Comparison of ENCODE assay signal across 23 cellular contexts in genomic region chr12:94284859-94285258, GRCh38.
DNase-seq lines count a peak whose midpoint lies in the region; ATAC-seq, FAIRE-seq and TF ChIP-seq lines count a peak whose summit lies in the region.
"Had no signal": no experiment of that assay in that cellular context is flagged by ENCODE, and none has a peak within 500 bp of the region (broad histone marks: within the 10 kb centered on the region; RNA-seq: fewer than 3 reads in every experiment).

No MANE protein-coding gene starts in this region.

- no peaks in the 10 kb centered on the region for H3K9me3 Mint-ChIP-seq in CD4-positive, alpha-beta memory T cell
- no peaks in the 10 kb centered on the region for H3K9me3 Mint-ChIP-seq in central memory CD8-positive, alpha-beta T cell
- H3K9me3 Mint-ChIP-seq in activated T-helper 2 cell treated with anti-CD3 and anti-CD28 coated beads, Interferon-gamma antibody, Interleukin-2, Interleukin-4, amounts not matched to agents 10 μg/mL and 5 μg/mL and 100 μg/mL, durations not matched to agents 14 hours and 24 hours and 36 hours = no peaks in the 10 kb centered on the region

- H3K27me3 ChIP-seq in CD4-positive, alpha-beta memory T cell (ENCODE audit: insufficient read depth, low read length) = no peaks in the 10 kb centered on the region

- no peak for TF ChIP-seq EP300 in A549 (IDR thresholded peaks at IDR 0.05)

- H3K36me3 Mint-ChIP-seq in CD4-positive, alpha-beta memory T cell = peaks cover 47 to 56% of the 10 kb centered on the region in 2 donors
- peaks cover 19% of the 10 kb centered on the region for H3K36me3 Mint-ChIP-seq in central memory CD8-positive, alpha-beta T cell (ENCODE audit: insufficient read depth)
- H3K36me3 Mint-ChIP-seq in activated T-helper 2 cell treated with anti-CD3 and anti-CD28 coated beads, Interferon-gamma antibody, Interleukin-2, Interleukin-4, amounts not matched to agents 10 μg/mL and 5 μg/mL and 100 μg/mL, durations not matched to agents 14 hours and 24 hours and 36 hours (ENCODE audit: low read depth) = peaks cover 52% of the 10 kb centered on the region

- H3K27ac ChIP-seq in A549 = no peak overlapping the region
- no peak overlapping the region for H3K27ac ChIP-seq in CD4-positive, alpha-beta memory T cell (ENCODE audit: low read depth, low read length)
- H3K27ac ChIP-seq: GM23248 had no signal

- ATAC-seq in A549 (peak; percentile 12 to 25; a peak in 1 of 6 replicates), HG02798 (IDR thresholded peaks at IDR 0.05; ENCODE audit: poor library complexity, unreplicated experiment) (no peak)
- ATAC-seq in central memory CD8-positive, alpha-beta T cell (replicated peaks; ENCODE audit: extremely low read depth, poor library complexity, severe bottlenecking) = no peak

- no peaks in the 10 kb centered on the region for H3K4me1 ChIP-seq in A549
- peaks cover 27% of the 10 kb centered on the region for H3K4me1 ChIP-seq in CD4-positive, alpha-beta memory T cell (ENCODE audit: insufficient read depth, low read length)
- H3K4me1 ChIP-seq: Caco-2 had no signal

- 51% methylated on average over 2 of the region's 2 CpGs for WGBS in A549 (ENCODE audit: missing lambda C conversion rate)

- H3K27ac Mint-ChIP-seq in CD4-positive, alpha-beta memory T cell = peak overlapping the region in 5 of 7 donors; percentile 36 to 84 (median 53)
- H3K27ac Mint-ChIP-seq in central memory CD8-positive, alpha-beta T cell (ENCODE audit: low read depth) = peak overlapping the region; percentile 14
- H3K27ac Mint-ChIP-seq in activated T-helper 2 cell treated with anti-CD3 and anti-CD28 coated beads, Interferon-gamma antibody, Interleukin-2, Interleukin-4, amounts not matched to agents 10 μg/mL and 5 μg/mL and 100 μg/mL, durations not matched to agents 14 hours and 24 hours and 36 hours = no peak overlapping the region

- DNase-seq in A549 (ENCODE audit: low read depth in 1 of 2, low spot score in 1 of 2) = no peak
- no peak for DNase-seq in CD4-positive, alpha-beta memory T cell
- DNase-seq in central memory CD8-positive, alpha-beta T cell (ENCODE audit: low spot score in 2 of 2) = no peak
- DNase-seq in NCI-H1930 (lab: John Stamatoyannopoulos, UW) = no peak
- DNase-seq in NCI-H187 (lab: John Stamatoyannopoulos, UW) = no peak
- no peak for DNase-seq in activated T-helper 2 cell treated with anti-CD3 and anti-CD28 coated beads, Interferon-gamma antibody, Interleukin-2, Interleukin-4, amounts not matched to agents 10 μg/mL and 5 μg/mL and 100 μg/mL, durations not matched to agents 14 hours and 24 hours and 36 hours (ENCODE audit: low spot score)
- DNase-seq: AML-193; Caco-2; DMS153; GDM1; GM23248; HCEC 1CT; NCI-H1092 treated with DMSO at 0.1 percent for 48 hours; NCI-H146; NCI-H748 treated with DMSO at 0.1 percent for 48 hours; NK-92 treated with Interleukin-12 subunit alpha and Interleukin-12 subunit beta, amount 100 ng/mL, for 24 hours; RPMI8226; SIG-M5 had no signal

- peaks cover 7% of the 10 kb centered on the region for H3K36me3 ChIP-seq in CD4-positive, alpha-beta memory T cell (ENCODE audit: insufficient read depth, low read length)

- CTCF ChIA-PET in A549 (lab: Yijun Ruan, JAX) = interaction anchor here (1.0 kb wide), 1 partner anchor 19 kb away, joined by 3 read pairs; no protein-coding TSS in a partner anchor
- CTCF ChIA-PET in CD4-positive, alpha-beta memory T cell (lab: Charles Lee; ENCODE audit: partially characterized antibody) = no interaction called here

- POLR2A ChIA-PET in A549 (lab: Yijun Ruan, JAX) = no interaction called here
- POLR2A ChIA-PET in CD4-positive, alpha-beta memory T cell (lab: Charles Lee; ENCODE audit: partially characterized antibody) = interaction anchor here (1.4 to 5.1 kb wide), 2 partner anchors 22 to 136 kb away, joined by 4 to 35 read pairs; partner anchors contain the start of gene PLXNC1

- FAIRE-seq in A549 (lab: Jason Lieb, UNC) = no peak
- FAIRE-seq: GM19239, HTR-8/SVneo had no signal

- H3K4me2 ChIP-seq in A549 = no peak overlapping the region

- H3K4me3 ChIP-seq in A549 = no peak overlapping the region
- no peak overlapping the region for H3K4me3 ChIP-seq in CD4-positive, alpha-beta memory T cell (ENCODE audit: low read length in 2 of 2)
- H3K4me3 ChIP-seq: GM23248 had no signal

- TF ChIP-seq POLR2A in A549 (IDR thresholded peaks at IDR 0.05; ENCODE audit: low read length) = no peak

- no peaks in the 10 kb centered on the region for H3K27me3 Mint-ChIP-seq in CD4-positive, alpha-beta memory T cell
- no peaks in the 10 kb centered on the region for H3K27me3 Mint-ChIP-seq in central memory CD8-positive, alpha-beta T cell
- H3K27me3 Mint-ChIP-seq in activated T-helper 2 cell treated with anti-CD3 and anti-CD28 coated beads, Interferon-gamma antibody, Interleukin-2, Interleukin-4, amounts not matched to agents 10 μg/mL and 5 μg/mL and 100 μg/mL, durations not matched to agents 14 hours and 24 hours and 36 hours (ENCODE audit: low read depth) = no peaks in the 10 kb centered on the region

- no peak overlapping the region for H3K4me3 Mint-ChIP-seq in CD4-positive, alpha-beta memory T cell
- H3K4me3 Mint-ChIP-seq in central memory CD8-positive, alpha-beta T cell = no peak overlapping the region
- no peak overlapping the region for H3K4me3 Mint-ChIP-seq in activated T-helper 2 cell treated with anti-CD3 and anti-CD28 coated beads, Interferon-gamma antibody, Interleukin-2, Interleukin-4, amounts not matched to agents 10 μg/mL and 5 μg/mL and 100 μg/mL, durations not matched to agents 14 hours and 24 hours and 36 hours (ENCODE audit: low read depth)
- H3K4me3 Mint-ChIP-seq: CD14-positive monocyte had no signal

- intact Hi-C loops in CD4-positive, alpha-beta memory T cell (cut with micrococcal nuclease) = loop anchor here (5.0 kb wide), 1 partner anchor 247 kb away; no protein-coding TSS in a partner anchor
- intact Hi-C loops in activated T-helper 2 cell treated with anti-CD3 and anti-CD28 coated beads, Interferon-gamma antibody, Interleukin-2, Interleukin-4, amounts not matched to agents 10 μg/mL and 5 μg/mL and 100 μg/mL, durations not matched to agents 14 hours and 24 hours and 36 hours (cut with micrococcal nuclease) = no loop called here

- no peak for TF ChIP-seq CTCF in A549 (IDR thresholded peaks at IDR 0.05)

- H3K9me3 ChIP-seq in A549 = no peaks in the 10 kb centered on the region
- H3K9me3 ChIP-seq in CD4-positive, alpha-beta memory T cell (ENCODE audit: control insufficient read depth in 1 of 2, low read length in 2 of 2) = no peaks in the 10 kb centered on the region
- H3K9me3 ChIP-seq: Caco-2 had no signal

- peaks cover 30 to 33% (median 32%) of the 10 kb centered on the region in 4 donors for H3K4me1 Mint-ChIP-seq in CD4-positive, alpha-beta memory T cell
- H3K4me1 Mint-ChIP-seq in central memory CD8-positive, alpha-beta T cell = peaks cover 30% of the 10 kb centered on the region
- H3K4me1 Mint-ChIP-seq in activated T-helper 2 cell treated with anti-CD3 and anti-CD28 coated beads, Interferon-gamma antibody, Interleukin-2, Interleukin-4, amounts not matched to agents 10 μg/mL and 5 μg/mL and 100 μg/mL, durations not matched to agents 14 hours and 24 hours and 36 hours (ENCODE audit: low read depth) = peaks cover 21% of the 10 kb centered on the region

- no peak for TF ChIP-seq RAD21 in A549 (conservative IDR thresholded peaks at IDR 0.05 in 1 of 2, IDR thresholded peaks at IDR 0.05 in 1 of 2)

TF ChIP-seq in A549, 52 proteins besides CTCF, POLR2A, EP300 and RAD21:
- TF ChIP-seq NR3C1 (IDR thresholded peaks at IDR 0.05) (no peak), NFE2L2 (conservative IDR thresholded peaks at IDR 0.05; ENCODE audit: low read length) (no peak), HOXA7 (CRISPR knock-in tag; IDR thresholded peaks at IDR 0.05) (no peak), ZNF302 (CRISPR knock-in tag; IDR thresholded peaks at IDR 0.05) (no peak), EHF (CRISPR knock-in tag; IDR thresholded peaks at IDR 0.05) (no peak), CBX8 (IDR thresholded peaks at IDR 0.05) (no peak)

TF ChIP-seq in PFSK-1, 5 proteins besides CTCF, POLR2A, EP300 and RAD21:
- TF ChIP-seq REST (IDR thresholded peaks at IDR 0.05; ENCODE audit: insufficient read depth in 1 of 2, low read depth in 2 of 2, low read length in 2 of 2) (peak; percentile 56 to 85), SIN3A (IDR thresholded peaks at IDR 0.05; ENCODE audit: borderline replicate concordance, insufficient read depth, low read length) (no peak)
TF ChIP-seq in PFSK-1: peak in this region for 1.

Comparison
In these comparisons a context has a peak if more than half of its experiments do, and no peak if none do; other contexts are left out.
1. ATAC-seq: peak in A549 (2 of 2); none in central memory CD8-positive, alpha-beta T cell (single experiment) and HG02798 (single experiment).